ENCODE assay signal across 8 cellular contexts in genomic region chr2:217858519-217859466, GRCh38.
DNase-seq lines count a peak whose midpoint lies in the region; ATAC-seq and TF ChIP-seq lines count a peak whose summit lies in the region.

No MANE protein-coding gene starts in this region.

- H3K36me3 ChIP-seq in mesenchymal stem cell (ENCODE audit: control insufficient read depth in 1 of 2, insufficient read depth in 2 of 2, low read depth in 1 of 2, low read length in 2 of 2) (peaks cover 69 to 72% of the 10 kb centered on the region in 2 experiments), upper lobe of left lung (peaks cover 14 to 85% (median 52%) of the 10 kb centered on the region in 4 donors)

- WGBS in mesenchymal stem cell, result 11% methylated on average over 10 of the region's 11 CpGs
- WGBS in upper lobe of left lung, 2 donors, result 50 to 51% methylated on average over 9 to 10 of the region's 11 CpGs

- TF ChIP-seq POLR2A in upper lobe of left lung (IDR thresholded peaks at IDR 0.05) (no peak), GM18505 (IDR thresholded peaks at IDR 0.05; ENCODE audit: borderline replicate concordance, extremely low read depth, insufficient read depth, insufficient read length) (no peak)

- H2BK15ac ChIP-seq in mesenchymal stem cell (ENCODE audit: low read depth, poor library complexity, severe bottlenecking), result peak overlapping the region; percentile 15

- H2AFZ ChIP-seq in mesenchymal stem cell (ENCODE audit: low read depth, low read length), result no peak overlapping the region

- no peak overlapping the region for H3K4me2 ChIP-seq in mesenchymal stem cell (ENCODE audit: low read length, poor library complexity, severe bottlenecking)

- H3K36me3 Mint-ChIP-seq in immature natural killer cell, result no peaks in the 10 kb centered on the region

- no peak overlapping the region for H3K27ac Mint-ChIP-seq in immature natural killer cell

- peaks cover 21% of the 10 kb centered on the region for H3K79me1 ChIP-seq in mesenchymal stem cell (replicated peaks; ENCODE audit: low read length, poor library complexity, severe bottlenecking)

- H4K8ac ChIP-seq in mesenchymal stem cell (ENCODE audit: low read length), result peak overlapping the region; percentile 83

- no peak overlapping the region for H2BK5ac ChIP-seq in mesenchymal stem cell (ENCODE audit: low read depth, low read length, poor library complexity, severe bottlenecking)

- H3K23ac ChIP-seq in mesenchymal stem cell (ENCODE audit: low read length in 2 of 2), result no peak overlapping the region

- TF ChIP-seq EP300 in upper lobe of left lung (IDR thresholded peaks at IDR 0.05), result no peak

- H3K9me3 ChIP-seq in mesenchymal stem cell (ENCODE audit: control insufficient read depth, low read length), result no peaks in the 10 kb centered on the region
- H3K9me3 ChIP-seq in upper lobe of left lung, result no peaks in the 10 kb centered on the region

- peak; percentile 73 to 90 for ATAC-seq in upper lobe of left lung (ENCODE audit: low FRiP score in 2 of 2)
- no peak for ATAC-seq in GM18505 (IDR thresholded peaks at IDR 0.05; ENCODE audit: unreplicated experiment)

- no peaks in the 10 kb centered on the region for H3K4me1 Mint-ChIP-seq in immature natural killer cell

- peak overlapping the region in 52 of 59 donors; percentile 6 to 66 (median 43) for H3K4me3 ChIP-seq in dorsolateral prefrontal cortex
- peak overlapping the region in 1 of 2 experiments; percentile 73 for H3K4me3 ChIP-seq in mesenchymal stem cell (ENCODE audit: insufficient read depth in 1 of 2, low read depth in 1 of 2, low read length in 2 of 2)
- peak overlapping the region in 2 of 4 donors; percentile 11 to 21 for H3K4me3 ChIP-seq in upper lobe of left lung

- no peaks in the 10 kb centered on the region for H3K9me3 Mint-ChIP-seq in immature natural killer cell

- H3K4me1 ChIP-seq in mesenchymal stem cell (ENCODE audit: control insufficient read depth, insufficient read depth, low read depth, low read length) (peaks cover 13% of the 10 kb centered on the region), upper lobe of left lung (peaks cover 39 to 54% (median 41%) of the 10 kb centered on the region in 4 donors)

- no peak overlapping the region for H3K4me3 Mint-ChIP-seq in immature natural killer cell

- DNase-seq in NCI-H2196 (lab: John Stamatoyannopoulos, UW; ENCODE audit: unreplicated experiment) (peak; percentile 14), NCI-H2196 treated with DMSO at 0.1 percent for 48 hours (lab: John Stamatoyannopoulos, UW; ENCODE audit: unreplicated experiment) (no peak), dorsolateral prefrontal cortex (peak; percentile 14 to 85 (median 76)), mesenchymal stem cell (peak; percentile 95), upper lobe of left lung (peak in 1 of 2 donors; percentile 79), immature natural killer cell (no peak), NCI-H1092 (lab: John Stamatoyannopoulos, UW) (no peak)

- H3K14ac ChIP-seq in mesenchymal stem cell (ENCODE audit: low read length in 2 of 2), result no peak overlapping the region

- intact Hi-C loops in dorsolateral prefrontal cortex (cut with DNase I), result no loop called here

- H3K27me3 Mint-ChIP-seq in immature natural killer cell (ENCODE audit: low read depth in 3 of 3), result peaks cover 0 to 8% (median 5%) of the 10 kb centered on the region in 3 donors

- TF ChIP-seq CTCF in dorsolateral prefrontal cortex (IDR thresholded peaks at IDR 0.05 in 54 of 56, conservative IDR thresholded peaks at IDR 0.05 in 2 of 56; ENCODE audit: low read depth in 1 of 56, partially characterized antibody in 56 of 56) (no peak), upper lobe of left lung (IDR thresholded peaks at IDR 0.05) (no peak)

- H3K18ac ChIP-seq in mesenchymal stem cell (ENCODE audit: low read depth in 1 of 2, low read length in 2 of 2), result peak overlapping the region; percentile 33 to 72

- H2BK120ac ChIP-seq in mesenchymal stem cell (ENCODE audit: low read depth, low read length), result no peak overlapping the region

- H3K27ac ChIP-seq in dorsolateral prefrontal cortex (peak overlapping the region in 32 of 59 donors; percentile 12 to 84 (median 52)), mesenchymal stem cell (ENCODE audit: low read length, poor library complexity, severe bottlenecking) (no peak overlapping the region), upper lobe of left lung (peak overlapping the region; percentile 61 to 78 (median 74))

- H3K9ac ChIP-seq in mesenchymal stem cell (ENCODE audit: low read length), result peak overlapping the region; percentile 74

- no peak overlapping the region for H2AK5ac ChIP-seq in mesenchymal stem cell (ENCODE audit: low read length, severe bottlenecking)

- peak overlapping the region in 1 of 2 experiments; percentile 75 for H2BK12ac ChIP-seq in mesenchymal stem cell (ENCODE audit: low read length in 2 of 2)

- H3K27me3 ChIP-seq in dorsolateral prefrontal cortex (no peaks in the 10 kb centered on the region), mesenchymal stem cell (ENCODE audit: control insufficient read depth in 1 of 2, insufficient read depth in 1 of 2, low read length in 2 of 2) (no peaks in the 10 kb centered on the region), upper lobe of left lung (no peaks in the 10 kb centered on the region)

- H3K4ac ChIP-seq in mesenchymal stem cell (ENCODE audit: low read depth in 1 of 2, low read length in 2 of 2), result no peak overlapping the region

- H4K91ac ChIP-seq in mesenchymal stem cell (ENCODE audit: low read length), result peak overlapping the region; percentile 30

Comparison
In these comparisons a context has a peak if more than half of its experiments do, and no peak if none do; other contexts are left out.
1. DNase-seq: peak in NCI-H2196 (single experiment), dorsolateral prefrontal cortex (10 of 10) and mesenchymal stem cell (single experiment); none in NCI-H2196 treated with DMSO at 0.1 percent for 48 hours (single experiment), immature natural killer cell (0 of 3) and NCI-H1092 (single experiment).